In the genomic region with DNA sequence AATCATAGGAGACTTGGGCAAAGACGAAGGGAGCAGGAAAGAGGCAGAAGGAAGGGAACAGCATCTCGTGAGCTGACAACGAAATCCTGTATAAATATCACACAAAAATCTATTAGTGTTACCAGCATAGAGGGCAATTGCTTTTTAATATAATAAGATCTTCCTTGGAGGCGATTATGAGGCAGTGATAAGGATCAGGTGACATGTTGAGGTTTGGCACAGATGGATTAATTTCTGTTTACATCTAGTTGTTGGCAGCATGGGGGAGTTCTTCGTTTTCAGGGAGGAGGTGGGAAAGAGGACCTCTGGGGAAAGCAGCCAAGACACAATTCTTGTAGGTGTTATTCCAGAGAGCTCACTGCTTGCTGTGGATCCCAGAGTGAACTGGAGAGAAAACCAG, we compare ENCODE assay signal across 19 cellular contexts.
A peak's percentile ranks its signal among the peaks of the same experiment; 100 is the strongest.
DNase-seq lines count a peak whose midpoint lies in the region; ATAC-seq and TF ChIP-seq lines count a peak whose summit lies in the region.
"Had no signal": no experiment of that assay in that cellular context is flagged by ENCODE, and none has a peak within 500 bp of the region (broad histone marks: within the 10 kb centered on the region; RNA-seq: fewer than 3 reads in every experiment).

No MANE protein-coding gene starts in this region.

- no peak for DNase-seq in activated naive CD8-positive, alpha-beta T cell treated with anti-CD3 and anti-CD28 coated beads, Interleukin-2, amount 10 ng/mL, durations not matched to agents 7 days and 5 days
- no peak for DNase-seq in activated naive CD8-positive, alpha-beta T cell treated with anti-CD3 and anti-CD28 coated beads, Interleukin-2, amount 50 U/mL, for 24 hours
- DNase-seq in NCI-H2196 (lab: John Stamatoyannopoulos, UW; ENCODE audit: unreplicated experiment) = peak; percentile 14
- DNase-seq in GDM1 (lab: John Stamatoyannopoulos, UW) = no peak
- DNase-seq in ovary = no peak
- DNase-seq: CD4-positive, CD25-positive, alpha-beta regulatory T cell; GOT3; IMR-90; NCI-H1092 treated with DMSO at 0.1 percent for 48 hours; NCI-H526; PC-9; SHP77 treated with DMSO at 0.1 percent for 48 hours; T-cell had no signal

- TF ChIP-seq CTCF in VCaP (conservative IDR thresholded peaks at IDR 0.05) = no peak
- no peak for TF ChIP-seq CTCF in ovary (IDR thresholded peaks at IDR 0.05)

- H3K27me3 Mint-ChIP-seq in activated naive CD8-positive, alpha-beta T cell treated with anti-CD3 and anti-CD28 coated beads, Interleukin-2, amount 10 ng/mL, durations not matched to agents 7 days and 5 days = peaks cover 8% of the 10 kb centered on the region
- H3K27me3 Mint-ChIP-seq in activated naive CD8-positive, alpha-beta T cell treated with anti-CD3 and anti-CD28 coated beads, Interleukin-2, amount 50 U/mL, for 24 hours = no peaks in the 10 kb centered on the region
- H3K27me3 Mint-ChIP-seq: CD4-positive, CD25-positive, alpha-beta regulatory T cell had no signal

- TF ChIP-seq POLR2A in ovary (IDR thresholded peaks at IDR 0.05) = no peak

- no peak overlapping the region for H3K4me3 Mint-ChIP-seq in activated naive CD8-positive, alpha-beta T cell treated with anti-CD3 and anti-CD28 coated beads, Interleukin-2, amount 10 ng/mL, durations not matched to agents 7 days and 5 days
- no peak overlapping the region for H3K4me3 Mint-ChIP-seq in activated naive CD8-positive, alpha-beta T cell treated with anti-CD3 and anti-CD28 coated beads, Interleukin-2, amount 50 U/mL, for 24 hours
- H3K4me3 Mint-ChIP-seq: T-cell had no signal

- H3K27me3 ChIP-seq in ovary = no peaks in the 10 kb centered on the region

- no peak overlapping the region for H3K4me3 ChIP-seq in ovary
- H3K4me3 ChIP-seq: PC-9, SK-N-MC had no signal

- 68 to 71% (median 71%) methylated on average over 5 of the region's 5 CpGs for WGBS in ovary, 3 donors

- H3K4me1 ChIP-seq in ovary (ENCODE audit: insufficient read depth) = peaks cover 4% of the 10 kb centered on the region

- intact Hi-C loops in ovary (cut with DNase I) = no loop called here

- H3K27ac ChIP-seq in VCaP (peak overlapping the region; percentile 56), ovary (no peak overlapping the region)
- H3K27ac ChIP-seq: KMS-11, PC-9, RWPE1, SK-N-MC had no signal

- POLR2A ChIA-PET in activated naive CD8-positive, alpha-beta T cell treated with anti-CD3 and anti-CD28 coated beads, Interleukin-2, amount 10 ng/mL, durations not matched to agents 7 days and 5 days (lab: Charles Lee) = no interaction called here

- H3K36me3 ChIP-seq in ovary = no peaks in the 10 kb centered on the region

- H3K36me3 Mint-ChIP-seq in activated naive CD8-positive, alpha-beta T cell treated with anti-CD3 and anti-CD28 coated beads, Interleukin-2, amount 10 ng/mL, durations not matched to agents 7 days and 5 days = peaks cover 26% of the 10 kb centered on the region
- no peaks in the 10 kb centered on the region for H3K36me3 Mint-ChIP-seq in activated naive CD8-positive, alpha-beta T cell treated with anti-CD3 and anti-CD28 coated beads, Interleukin-2, amount 50 U/mL, for 24 hours (ENCODE audit: low read depth)
- H3K36me3 Mint-ChIP-seq: CD4-positive, CD25-positive, alpha-beta regulatory T cell; T-cell had no signal

- H3K9me3 ChIP-seq in ovary = no peaks in the 10 kb centered on the region

- no peak for ATAC-seq in activated naive CD8-positive, alpha-beta T cell treated with anti-CD3 and anti-CD28 coated beads, Interleukin-2, amount 10 ng/mL, durations not matched to agents 7 days and 5 days (ENCODE audit: low read depth)
- ATAC-seq in activated naive CD8-positive, alpha-beta T cell treated with anti-CD3 and anti-CD28 coated beads, Interleukin-2, amount 50 U/mL, for 24 hours = no peak
- no peak for ATAC-seq in HG02970 (IDR thresholded peaks at IDR 0.05; ENCODE audit: low FRiP score, unreplicated experiment)
- ATAC-seq: HCT116, T-cell had no signal

- peaks cover 2% of the 10 kb centered on the region for H3K9me3 Mint-ChIP-seq in activated naive CD8-positive, alpha-beta T cell treated with anti-CD3 and anti-CD28 coated beads, Interleukin-2, amount 10 ng/mL, durations not matched to agents 7 days and 5 days
- no peaks in the 10 kb centered on the region for H3K9me3 Mint-ChIP-seq in activated naive CD8-positive, alpha-beta T cell treated with anti-CD3 and anti-CD28 coated beads, Interleukin-2, amount 50 U/mL, for 24 hours
- H3K9me3 Mint-ChIP-seq: CD4-positive, CD25-positive, alpha-beta regulatory T cell; T-cell had no signal

- peak overlapping the region; percentile 11 for H3K27ac Mint-ChIP-seq in activated naive CD8-positive, alpha-beta T cell treated with anti-CD3 and anti-CD28 coated beads, Interleukin-2, amount 10 ng/mL, durations not matched to agents 7 days and 5 days
- H3K27ac Mint-ChIP-seq in activated naive CD8-positive, alpha-beta T cell treated with anti-CD3 and anti-CD28 coated beads, Interleukin-2, amount 50 U/mL, for 24 hours = no peak overlapping the region
- H3K27ac Mint-ChIP-seq: CD4-positive, CD25-positive, alpha-beta regulatory T cell; T-cell had no signal

- peaks cover 12% of the 10 kb centered on the region for H3K4me1 Mint-ChIP-seq in activated naive CD8-positive, alpha-beta T cell treated with anti-CD3 and anti-CD28 coated beads, Interleukin-2, amount 10 ng/mL, durations not matched to agents 7 days and 5 days
- no peaks in the 10 kb centered on the region for H3K4me1 Mint-ChIP-seq in activated naive CD8-positive, alpha-beta T cell treated with anti-CD3 and anti-CD28 coated beads, Interleukin-2, amount 50 U/mL, for 24 hours
- H3K4me1 Mint-ChIP-seq: CD4-positive, CD25-positive, alpha-beta regulatory T cell had no signal

- TF ChIP-seq EP300 in ovary (IDR thresholded peaks at IDR 0.05) = no peak
